ENCODE assay signal across 23 cellular contexts in the genomic region with DNA sequence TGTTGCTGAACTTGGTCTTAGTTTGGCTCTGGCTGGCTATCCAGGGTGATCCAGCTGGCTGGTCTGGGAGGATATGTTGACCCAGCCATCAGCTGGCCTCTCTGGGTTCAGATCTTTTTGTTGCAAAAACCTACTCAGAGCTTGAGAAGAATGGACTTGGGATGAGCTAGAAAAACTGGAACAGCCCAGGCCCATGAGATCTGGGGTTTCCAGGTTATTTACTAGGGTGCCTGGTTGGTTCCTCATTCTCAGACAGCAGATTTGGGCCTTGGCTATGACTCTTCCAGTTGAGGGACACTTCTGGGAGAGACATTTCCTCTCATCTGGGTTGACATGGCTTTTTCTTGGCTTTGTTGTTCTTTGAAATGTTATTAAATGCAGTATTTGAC.
"Had no signal": no experiment of that assay in that cellular context is flagged by ENCODE, and none has a peak within 500 bp of the region (broad histone marks: within the 10 kb centered on the region; RNA-seq: fewer than 3 reads in every experiment).

No MANE protein-coding gene starts in this region.

- H3K36me3 ChIP-seq: adrenal gland, left lung, neutrophil, transverse colon had no signal

- H3K27ac ChIP-seq: cardiac muscle cell, coronary artery, dorsolateral prefrontal cortex, left lung, neutrophil, psoas muscle, testis, transverse colon had no signal

- H3K27me3 ChIP-seq: adrenal gland, cardiac muscle cell, dorsolateral prefrontal cortex, left lung, neutrophil, testis, transverse colon had no signal

- H3K9me3 ChIP-seq: adrenal gland, left lung, neutrophil, psoas muscle, testis, transverse colon had no signal

- DNase-seq: activated CD4-positive, alpha-beta T cell treated with anti-CD3 and anti-CD28 coated beads for 48 hours; activated CD4-positive, alpha-beta T cell treated with anti-CD3 and anti-CD28 coated beads, Interleukin-2, amount 50 U/mL, for 48 hours; activated effector memory CD4-positive, alpha-beta T cell treated with Interleukin-2 at 50 U/mL for 16 hours; activated naive CD4-positive, alpha-beta T cell treated with anti-CD3 and anti-CD28 coated beads for 36 hours; activated naive CD8-positive, alpha-beta T cell treated with anti-CD3 and anti-CD28 coated beads for 36 hours; aorta; effector memory CD8-positive, alpha-beta T cell; erythroblast; hypothalamus; left lung; nephron progenitor cell; stimulated activated CD4-positive, alpha-beta T cell treated with anti-CD3 and anti-CD28 coated beads, Interleukin-15, amount 100 ng/mL, for 24 hours; stimulated activated naive CD4-positive, alpha-beta T cell treated with Interleukin-2 at 50 U/mL for 16 hours; T-helper 1 cell; transverse colon had no signal

- H3K4me3 ChIP-seq: adrenal gland, cardiac muscle cell, coronary artery, dorsolateral prefrontal cortex, left lung, lung, psoas muscle, testis, transverse colon had no signal

- ATAC-seq: effector memory CD8-positive, alpha-beta T cell; psoas muscle had no signal

- H3K4me1 ChIP-seq: adrenal gland, left lung, psoas muscle, testis had no signal
